ENCODE assay signal across 8 cellular contexts in genomic region chr20:3471397-3472021, GRCh38. TPM values are rescaled to one million over a fixed set of nuclear protein-coding genes. Genes with fewer than 3 reads are reported as not detected.
DNase-seq lines count a peak whose midpoint lies in the region; ATAC-seq and TF ChIP-seq lines count a peak whose summit lies in the region.

No MANE protein-coding gene starts in this region.

- peak; percentile 34 for ATAC-seq in HG02870 (IDR thresholded peaks at IDR 0.05; ENCODE audit: unreplicated experiment)
- peak in 1 of 2 donors; percentile 9 for ATAC-seq in activated naive CD4-positive, alpha-beta T cell treated with anti-CD3 and anti-CD28 coated beads, Interleukin-2, amount 50 U/mL, for 72 hours
- no peak for ATAC-seq in stimulated activated naive B cell treated with anti-CD40 and anti-IgM and Interleukin-4, amounts not matched to agents 10 μg/mL and 1 μg/mL and 100 μg/mL, for 72 hours (replicated peaks)

- H3K27me3 Mint-ChIP-seq in immature natural killer cell (ENCODE audit: low read depth in 3 of 3) = peaks cover 8 to 11% (median 9%) of the 10 kb centered on the region in 3 donors
- H3K27me3 Mint-ChIP-seq in stimulated activated naive B cell treated with anti-CD40 and anti-IgM and Interleukin-4, amounts not matched to agents 10 μg/mL and 1 μg/mL and 100 μg/mL, for 72 hours = no peaks in the 10 kb centered on the region

- DNase-seq in GM06990 (ENCODE audit: extremely low read depth, insufficient read length) (no peak), immature natural killer cell (no peak), SIG-M5 (lab: John Stamatoyannopoulos, UW) (no peak), NCI-H2227 (lab: John Stamatoyannopoulos, UW; ENCODE audit: unreplicated experiment) (no peak)
- no peak for DNase-seq in activated naive CD4-positive, alpha-beta T cell treated with anti-CD3 and anti-CD28 coated beads, Interleukin-2, amount 50 U/mL, for 72 hours (ENCODE audit: low spot score in 2 of 2)
- DNase-seq in stimulated activated naive B cell treated with anti-CD40 and anti-IgM and Interleukin-4, amounts not matched to agents 10 μg/mL and 1 μg/mL and 100 μg/mL, for 72 hours = no peak
- no peak for DNase-seq in NK-92 treated with Interleukin-12 subunit alpha and Interleukin-12 subunit beta, amount 100 ng/mL, for 24 hours (lab: John Stamatoyannopoulos, UW)

- peak overlapping the region; percentile 74 for H3K4me3 ChIP-seq in GM06990 (replicated peaks; ENCODE audit: low read depth, low read length)

- no peak for TF ChIP-seq CTCF in GM06990 (IDR thresholded peaks at IDR 0.05; ENCODE audit: insufficient read depth, low read length, poor library complexity, severe bottlenecking)

- no peaks in the 10 kb centered on the region for H3K27me3 ChIP-seq in GM06990 (replicated peaks; ENCODE audit: control insufficient read depth, insufficient read depth, low read length)

- peak overlapping the region; percentile 91 to 97 (median 93) for H3K4me3 Mint-ChIP-seq in immature natural killer cell
- H3K4me3 Mint-ChIP-seq in stimulated activated naive B cell treated with anti-CD40 and anti-IgM and Interleukin-4, amounts not matched to agents 10 μg/mL and 1 μg/mL and 100 μg/mL, for 72 hours = peak overlapping the region; percentile 90

- peaks cover 0 to 18% of the 10 kb centered on the region in 2 donors for H3K36me3 Mint-ChIP-seq in activated naive CD4-positive, alpha-beta T cell treated with anti-CD3 and anti-CD28 coated beads, Interleukin-2, amount 50 U/mL, for 72 hours
- no peaks in the 10 kb centered on the region for H3K36me3 Mint-ChIP-seq in immature natural killer cell
- peaks cover 4 to 14% of the 10 kb centered on the region in 2 donors for H3K36me3 Mint-ChIP-seq in stimulated activated naive B cell treated with anti-CD40 and anti-IgM and Interleukin-4, amounts not matched to agents 10 μg/mL and 1 μg/mL and 100 μg/mL, for 72 hours

- H3K27ac Mint-ChIP-seq in activated naive CD4-positive, alpha-beta T cell treated with anti-CD3 and anti-CD28 coated beads, Interleukin-2, amount 50 U/mL, for 72 hours = peak overlapping the region; percentile 82 to 91
- H3K27ac Mint-ChIP-seq in immature natural killer cell = peak overlapping the region; percentile 3 to 91 (median 84)
- peak overlapping the region; percentile 94 for H3K27ac Mint-ChIP-seq in stimulated activated naive B cell treated with anti-CD40 and anti-IgM and Interleukin-4, amounts not matched to agents 10 μg/mL and 1 μg/mL and 100 μg/mL, for 72 hours

- H3K9me3 Mint-ChIP-seq in activated naive CD4-positive, alpha-beta T cell treated with anti-CD3 and anti-CD28 coated beads, Interleukin-2, amount 50 U/mL, for 72 hours = no peaks in the 10 kb centered on the region
- no peaks in the 10 kb centered on the region for H3K9me3 Mint-ChIP-seq in immature natural killer cell
- no peaks in the 10 kb centered on the region for H3K9me3 Mint-ChIP-seq in stimulated activated naive B cell treated with anti-CD40 and anti-IgM and Interleukin-4, amounts not matched to agents 10 μg/mL and 1 μg/mL and 100 μg/mL, for 72 hours

- H3K36me3 ChIP-seq in GM06990 (ENCODE audit: control insufficient read depth, insufficient read depth, low read length) = no peaks in the 10 kb centered on the region

- peaks cover 34 to 36% of the 10 kb centered on the region in 2 donors for H3K4me1 Mint-ChIP-seq in immature natural killer cell
- peaks cover 29 to 32% of the 10 kb centered on the region in 2 donors for H3K4me1 Mint-ChIP-seq in stimulated activated naive B cell treated with anti-CD40 and anti-IgM and Interleukin-4, amounts not matched to agents 10 μg/mL and 1 μg/mL and 100 μg/mL, for 72 hours

RNA-seq across cellular contexts. Expression of gene ATRN, which starts 0.7 kb away (rescaled TPM):
- total RNA-seq in activated naive CD4-positive, alpha-beta T cell treated with anti-CD3 and anti-CD28 coated beads, Interleukin-2, amount 50 U/mL, for 72 hours = 10 to 100 TPM in 1 of 2 donors, 1 to 10 TPM in 1; 7.4 to 10.6 TPM
- 10 to 100 TPM in 1 of 3 donors, 1 to 10 TPM in 2; 9.4 to 15.2 (median 9.7) TPM for polyA plus RNA-seq in immature natural killer cell
